Comparison of ENCODE assay signal across 23 cellular contexts in the genomic region with DNA sequence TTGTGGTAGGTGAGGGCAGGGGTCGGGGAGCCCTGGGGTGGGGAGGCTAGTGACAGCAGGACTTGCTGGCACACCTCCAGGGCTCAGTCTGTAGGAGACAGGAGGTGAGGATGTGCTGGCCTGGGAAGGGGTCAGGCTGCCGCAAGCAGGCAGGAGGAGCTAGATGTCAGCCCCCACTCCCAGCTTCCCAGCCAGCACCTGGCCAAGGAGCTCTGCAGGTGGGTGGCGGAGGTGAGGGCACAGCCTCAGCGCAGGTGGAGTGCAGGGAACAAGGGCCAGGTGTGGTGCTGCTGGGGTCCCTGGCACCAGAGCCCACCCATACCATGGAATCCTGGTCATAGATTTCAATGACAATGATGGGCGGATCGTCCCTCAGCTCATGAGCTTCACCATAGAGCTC. TPM values are rescaled to one million over a fixed set of nuclear protein-coding genes. Genes with fewer than 3 reads are reported as not detected.
A peak's percentile ranks its signal among the peaks of the same experiment; 100 is the strongest.
DNase-seq lines count a peak whose midpoint lies in the region; ATAC-seq, FAIRE-seq and TF ChIP-seq lines count a peak whose summit lies in the region.
"Had no signal": no experiment of that assay in that cellular context is flagged by ENCODE, and none has a peak within 500 bp of the region (broad histone marks: within the 10 kb centered on the region; RNA-seq: fewer than 3 reads in every experiment).

No MANE protein-coding gene starts in this region.

- WGBS in psoas muscle, 3 donors: 92 to 96% (median 93%) methylated on average over 6 of the region's 6 CpGs

- no peak for ATAC-seq in Right ventricle myocardium inferior
- ATAC-seq in left ventricle myocardium superior: no peak
- ATAC-seq in psoas muscle: no peak
- no peak for ATAC-seq in HG03442 (IDR thresholded peaks at IDR 0.05; ENCODE audit: unreplicated experiment)
- no peak for ATAC-seq in stimulated activated naive CD8-positive, alpha-beta T cell treated with anti-CD3 and anti-CD28 coated beads, Interleukin-15, Interleukin-2, amounts not matched to agents 100 U/mL and 50 U/mL, for 24 hours
- ATAC-seq: A549, GM12878 had no signal

- H3K36me3 ChIP-seq in kidney (ENCODE audit: control insufficient read depth in 1 of 2, insufficient read depth in 2 of 2, low read length in 2 of 2) (no peaks in the 10 kb centered on the region), psoas muscle (ENCODE audit: insufficient read depth in 1 of 2, low read depth in 1 of 2) (no peaks in the 10 kb centered on the region)
- H3K36me3 ChIP-seq: BLaER1, HAP-1 had no signal

- DNase-seq in DMS 273 (lab: John Stamatoyannopoulos, UW; ENCODE audit: unreplicated experiment) (peak; percentile 31), DMS 273 treated with DMSO at 0.1 percent for 48 hours (lab: John Stamatoyannopoulos, UW) (no peak), Right ventricle myocardium inferior (ENCODE audit: missing footprints) (peak; percentile 11), left ventricle myocardium superior (no peak), kidney (peak; percentile 56), psoas muscle (peak; percentile 10 to 39)
- no peak for DNase-seq in stimulated activated naive CD8-positive, alpha-beta T cell treated with anti-CD3 and anti-CD28 coated beads, Interleukin-15, Interleukin-2, amounts not matched to agents 100 U/mL and 50 U/mL, for 24 hours
- DNase-seq: CD4-positive, alpha-beta memory T cell; DMS53; DND-41; EL had no signal

- TF ChIP-seq CTCF in kidney (IDR thresholded peaks at IDR 0.05; ENCODE audit: borderline replicate concordance, extremely low read depth, insufficient read depth) (no peak), psoas muscle (IDR thresholded peaks at IDR 0.05) (no peak)

- H3K9ac ChIP-seq in kidney (ENCODE audit: low read length in 2 of 2): no peak overlapping the region
- H3K9ac ChIP-seq: BLaER1 had no signal

- intact Hi-C loops in Right ventricle myocardium inferior (cut with DNase I): no loop called here
- intact Hi-C loops in left ventricle myocardium superior (cut with micrococcal nuclease): no loop called here
- intact Hi-C loops in kidney (cut with DNase I): no loop called here
- intact Hi-C loops in psoas muscle (cut with DNase I): no loop called here

- H3K9me3 ChIP-seq in kidney (ENCODE audit: control insufficient read depth in 1 of 2, low read length in 2 of 2) (no peaks in the 10 kb centered on the region), psoas muscle (no peaks in the 10 kb centered on the region)
- H3K9me3 ChIP-seq: A549, BLaER1, HAP-1 had no signal

- H3K27ac ChIP-seq in kidney (ENCODE audit: low read depth in 2 of 2, low read length in 2 of 2): no peak overlapping the region
- no peak overlapping the region for H3K27ac ChIP-seq in psoas muscle
- H3K27ac ChIP-seq: 22Rv1, A549, BLaER1, HL-60 had no signal

- H3K4me1 ChIP-seq in kidney (ENCODE audit: control insufficient read depth in 1 of 2, insufficient read depth in 1 of 2, low read depth in 1 of 2, low read length in 2 of 2): no peaks in the 10 kb centered on the region
- H3K4me1 ChIP-seq in psoas muscle: no peaks in the 10 kb centered on the region
- H3K4me1 ChIP-seq: HAP-1 had no signal

- FAIRE-seq in kidney (lab: Jason Lieb, UNC): no peak
- FAIRE-seq: A549, GM12878, GM19239, H1 had no signal

- no peaks in the 10 kb centered on the region for H3K27me3 ChIP-seq in psoas muscle (ENCODE audit: insufficient read depth in 3 of 3, low read length in 2 of 3)
- H3K27me3 ChIP-seq: BLaER1 had no signal

- H3K4me3 ChIP-seq in kidney (ENCODE audit: low read length in 2 of 2) (no peak overlapping the region), psoas muscle (no peak overlapping the region)
- H3K4me3 ChIP-seq: A549, BLaER1, GM12878, HAP-1 had no signal

RNA-seq across cellular contexts. Expression of a gene that starts 2.9 kb away (rescaled TPM):
- total RNA-seq in Right ventricle myocardium inferior (0.08 TPM), left ventricle myocardium superior (not detected), kidney (0.16 TPM), psoas muscle (1 to 10 TPM in 2 of 4 donors, under 1 TPM in 2; 0.34 to 2.2 (median 1.1) TPM)
- polyA plus RNA-seq in kidney (ENCODE audit: insufficient read depth, low read depth, low replicate concordance) (not detected), psoas muscle (under 1 TPM; 0.14 to 0.16 (median 0.14) TPM)
- total RNA-seq: H1, HT1080 had no signal
- polyA plus RNA-seq: AG04450, CD14-positive monocyte had no signal

Comparison
In these comparisons a context has a peak if more than half of its experiments do, and no peak if none do; other contexts are left out.
1. DNase-seq: peak in DMS 273 (single experiment), Right ventricle myocardium inferior (single experiment), kidney (single experiment) and psoas muscle (2 of 2); none in DMS 273 treated with DMSO at 0.1 percent for 48 hours (single experiment), left ventricle myocardium superior (single experiment) and stimulated activated naive CD8-positive, alpha-beta T cell treated with anti-CD3 and anti-CD28 coated beads, Interleukin-15, Interleukin-2, amounts not matched to agents 100 U/mL and 50 U/mL, for 24 hours (single experiment).